ENCODE assay signal across 8 cellular contexts in genomic region chr1:40373323-40374283, GRCh38. TPM values are rescaled to one million over a fixed set of nuclear protein-coding genes. Genes with fewer than 3 reads are reported as not detected.
A peak's percentile ranks its signal among the peaks of the same experiment; 100 is the strongest.
DNase-seq lines count a peak whose midpoint lies in the region; TF ChIP-seq lines count a peak whose summit lies in the region.

Gene SMAP2 (plus strand): TSS chr1:40373727. CDS start chr1:40374121, 394 bp downstream.

- CTCF ChIA-PET in HEK293T (lab: Yijun Ruan, JAX) = interaction anchor here (0.7 to 2.4 kb wide), 6 partner anchors 10 to 291 kb away, joined by 3 to 15 read pairs (median 4); no protein-coding TSS in a partner anchor

- POLR2A ChIA-PET in HEK293T (lab: Yijun Ruan, JAX) = interaction anchor here (1.0 to 2.1 kb wide), 9 partner anchors 9 to 135 kb away, joined by 3 to 11 read pairs (median 5); partner anchors contain the start of genes EXO5 and ZFP69B

- H3K4me3 ChIP-seq in neuron (ENCODE audit: low read length) = peak within 1 kb of the TSS; percentile 70
- H3K4me3 ChIP-seq in subcutaneous abdominal adipose tissue (ENCODE audit: low read depth in 1 of 5, low read length in 5 of 5) = peak within 1 kb of the TSS; percentile 88 to 97 (median 94)

- H3K9ac ChIP-seq in subcutaneous abdominal adipose tissue (ENCODE audit: low read length in 5 of 5) = peak within 1 kb of the TSS; percentile 78 to 98 (median 96)

- H2AFZ ChIP-seq in neuron (ENCODE audit: low read depth, low read length) = peak within 1 kb of the TSS; percentile 31

- H3K4me1 ChIP-seq in neuron (ENCODE audit: insufficient read depth, low read length) (peaks cover 6% of the 10 kb centered on the region), subcutaneous abdominal adipose tissue (ENCODE audit: control insufficient read depth in 5 of 5, insufficient read depth in 5 of 5, low read length in 5 of 5) (peaks cover 4 to 36% (median 25%) of the 10 kb centered on the region in 5 donors)

- H3K9me3 ChIP-seq in neuron (ENCODE audit: low read length) (no peaks in the 10 kb centered on the region), subcutaneous abdominal adipose tissue (ENCODE audit: control insufficient read depth in 5 of 5, low read length in 5 of 5) (no peaks in the 10 kb centered on the region)

- in situ Hi-C loops in SK-MEL-5 (cut with HindIII; ENCODE audit: low pct_unique_long_range_greater_than_20kb, low sequenced_read_pairs) = no loop called here

- H3K27me3 ChIP-seq in neuron (ENCODE audit: insufficient read depth, low read length) (no peaks in the 10 kb centered on the region), subcutaneous abdominal adipose tissue (ENCODE audit: control insufficient read depth in 5 of 5, insufficient read depth in 4 of 5, low read length in 5 of 5) (no peaks in the 10 kb centered on the region)

- DNase-seq in GF-D8 (lab: John Stamatoyannopoulos, UW) (peak; percentile 77), HEK293T (ENCODE audit: extremely low spot score) (peak; percentile 99), NAMALWA (ENCODE audit: low spot score) (peak; percentile 96), SK-MEL-5 (ENCODE audit: low read depth, low spot score) (peak; percentile 94), foreskin melanocyte (peak; percentile 89)
- DNase-seq in activated naive CD4-positive, alpha-beta T cell treated with Interleukin-2 at 50 U/mL for 16 hours = peak; percentile 95

- H3K36me3 ChIP-seq in neuron (ENCODE audit: insufficient read depth, low read length) (no peaks in the 10 kb centered on the region), subcutaneous abdominal adipose tissue (ENCODE audit: control insufficient read depth in 5 of 5, insufficient read depth in 5 of 5, low read length in 5 of 5) (peaks cover 0 to 3% (median 0%) of the 10 kb centered on the region in 5 donors)

- peak within 1 kb of the TSS; percentile 73 for H3K27ac ChIP-seq in subcutaneous abdominal adipose tissue (ENCODE audit: low read depth, low read length)

TF ChIP-seq in HEK293T, 16 proteins besides CTCF, POLR2A, EP300 and RAD21:
- TF ChIP-seq ZNF384 (IDR thresholded peaks at IDR 0.05) (no peak), L3MBTL2 (conservative IDR thresholded peaks at IDR 0.05) (no peak), NFRKB (IDR thresholded peaks at IDR 0.05) (no peak), FOXM1 (IDR thresholded peaks at IDR 0.05; ENCODE audit: borderline replicate concordance) (no peak), SUZ12 (IDR thresholded peaks at IDR 0.05) (no peak), ARNT (IDR thresholded peaks at IDR 0.05) (no peak), LEF1 (IDR thresholded peaks at IDR 0.05; ENCODE audit: borderline replicate concordance) (no peak), BHLHE40 (IDR thresholded peaks at IDR 0.05; ENCODE audit: borderline replicate concordance) (no peak), FOXK2 (IDR thresholded peaks at IDR 0.05) (no peak), ELF4 (IDR thresholded peaks at IDR 0.05) (no peak)
- TF ChIP-seq, protein P1, sequence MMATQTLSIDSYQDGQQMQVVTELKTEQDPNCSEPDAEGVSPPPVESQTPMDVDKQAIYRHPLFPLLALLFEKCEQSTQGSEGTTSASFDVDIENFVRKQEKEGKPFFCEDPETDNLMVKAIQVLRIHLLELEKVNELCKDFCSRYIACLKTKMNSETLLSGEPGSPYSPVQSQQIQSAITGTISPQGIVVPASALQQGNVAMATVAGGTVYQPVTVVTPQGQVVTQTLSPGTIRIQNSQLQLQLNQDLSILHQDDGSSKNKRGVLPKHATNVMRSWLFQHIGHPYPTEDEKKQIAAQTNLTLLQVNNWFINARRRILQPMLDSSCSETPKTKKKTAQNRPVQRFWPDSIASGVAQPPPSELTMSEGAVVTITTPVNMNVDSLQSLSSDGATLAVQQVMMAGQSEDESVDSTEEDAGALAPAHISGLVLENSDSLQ (IDR thresholded peaks at IDR 0.05) = no peak

RNA-seq across cellular contexts. Expression of gene SMAP2, which starts in this region (rescaled TPM):
- total RNA-seq in SK-MEL-5 (2014; rRNA removed; shearing (Covaris generic)) = 20.5 and 21.1 TPM in 2 replicates
- polyA plus RNA-seq in SK-MEL-5 (2015; cell fraction: cytosol; rRNA removed) = 31.1 and 40.8 TPM in 2 replicates
- polyA plus RNA-seq in SK-MEL-5 (2015; cell fraction: nucleus; rRNA removed) = 23.2 and 38.4 TPM in 2 replicates

Comparison
In these comparisons a context has a peak if more than half of its experiments do, and no peak if none do; other contexts are left out.
1. Peak in every context shown above with its lines: DNase-seq, H3K4me3 ChIP-seq and H3K27ac ChIP-seq.